In genomic region chr7:100369105-100369504, GRCh38 we compare ENCODE assay signal across 8 cellular contexts. TPM values are rescaled to one million over a fixed set of nuclear protein-coding genes. Genes with fewer than 3 reads are reported as not detected.
DNase-seq lines count a peak whose midpoint lies in the region; ATAC-seq and TF ChIP-seq lines count a peak whose summit lies in the region.

No MANE protein-coding gene starts in this region.

- no peaks in the 10 kb centered on the region for H4K20me1 ChIP-seq in HCT116 (ENCODE audit: insufficient read depth)

- peak; percentile 62 for ATAC-seq in GM18511 (IDR thresholded peaks at IDR 0.05; ENCODE audit: unreplicated experiment)
- no peak for ATAC-seq in HCT116

- H3K9ac ChIP-seq in HCT116 (ENCODE audit: low read length), result no peak overlapping the region

- CTCF ChIA-PET in HCT116 (lab: Charles Lee), result no interaction called here

- TSS peak; percentile 12 for BruUV-seq in HCT116 (replicated peaks; lab: Mats Ljungman, UMichigan)

- H3K79me2 ChIP-seq in HCT116 (ENCODE audit: insufficient read depth, low read length), result no peaks in the 10 kb centered on the region

- 63% methylated on average over 4 of the region's 6 CpGs for WGBS in esophagus muscularis mucosa

- DNase-seq in HCT116 (ENCODE audit: low read depth, low spot score) (no peak), NAMALWA (ENCODE audit: low spot score) (peak; percentile 97), esophagus muscularis mucosa (ENCODE audit: extremely low spot score) (peak; percentile 92), kidney tubule cell (ENCODE audit: low spot score) (no peak)
- no peak for DNase-seq in activated CD4-positive, alpha-beta T cell treated with anti-CD3 and anti-CD28 coated beads, Interleukin-2, amount 50 U/mL, for 4 hours
- DNase-seq in stimulated activated CD4-positive, alpha-beta T cell treated with anti-CD3 and anti-CD28 coated beads, Interleukin-4, amount 100 ng/mL, for 1 hour, result no peak

- no peak overlapping the region for H3K4me2 ChIP-seq in HCT116 (ENCODE audit: low read length)

- H3K27me3 ChIP-seq in HCT116 (ENCODE audit: insufficient read depth, low read length) (no peaks in the 10 kb centered on the region), esophagus muscularis mucosa (no peaks in the 10 kb centered on the region)

- no peak overlapping the region for H3K4me3 ChIP-seq in HCT116 (replicated peaks in 1 of 2; ENCODE audit: low read depth in 1 of 2, low read length in 2 of 2)
- H3K4me3 ChIP-seq in esophagus muscularis mucosa, result no peak overlapping the region
- H3K4me3 ChIP-seq in skin epidermis, result no peak overlapping the region

- TF ChIP-seq EP300 in esophagus muscularis mucosa (IDR thresholded peaks at IDR 0.05), result no peak

- POLR2A ChIA-PET in HCT116 (lab: Charles Lee), result no interaction called here

- TF ChIP-seq CTCF in HCT116 (IDR thresholded peaks at IDR 0.05 in 2 of 3, conservative IDR thresholded peaks at IDR 0.05 in 1 of 3; ENCODE audit: borderline replicate concordance in 1 of 3, insufficient read depth in 1 of 3, low read depth in 2 of 3, low read length in 2 of 3), result no peak
- no peak for TF ChIP-seq CTCF in esophagus muscularis mucosa (IDR thresholded peaks at IDR 0.05)

- H3K27ac ChIP-seq in HCT116 (ENCODE audit: low read depth, low read length) (no peak overlapping the region), esophagus muscularis mucosa (replicated peaks in 1 of 4) (peak overlapping the region; percentile 8 to 57 (median 44)), skin epidermis (peak overlapping the region in 18 of 21 experiments; percentile 27 to 84 (median 59))

- no peak overlapping the region for H2AFZ ChIP-seq in HCT116 (ENCODE audit: low read depth, low read length, poor library complexity, severe bottlenecking)

- H3K9me2 ChIP-seq in HCT116 (ENCODE audit: insufficient read depth), result no peaks in the 10 kb centered on the region

- TF ChIP-seq RAD21 in HCT116 (IDR thresholded peaks at IDR 0.05; ENCODE audit: low read depth), result no peak

- RAD21 ChIA-PET in HCT116 (lab: Charles Lee; ENCODE audit: low non-redundant PET in 1 of 2, low total read pairs in 2 of 2, uncharacterized antibody in 2 of 2, unreplicated experiment in 2 of 2), result no interaction called here

- TF ChIP-seq POLR2A in HCT116 (IDR thresholded peaks at IDR 0.05; ENCODE audit: borderline replicate concordance, extremely low read depth, insufficient read depth, insufficient read length) (no peak), esophagus muscularis mucosa (IDR thresholded peaks at IDR 0.05; ENCODE audit: low read depth) (no peak)

- H3K36me3 ChIP-seq in HCT116 (ENCODE audit: control insufficient read depth in 1 of 2, insufficient read depth in 2 of 2, low read length in 2 of 2) (0 out of 4 replicates have a peak, but pooled peaks cover 0 to 2% of the 10 kb centered on the region in 2 experiments), esophagus muscularis mucosa (peaks cover 0 to 28% (median 16%) of the 10 kb centered on the region in 4 donors)

- H3K4me1 ChIP-seq in HCT116 (ENCODE audit: control insufficient read depth in 1 of 2, insufficient read depth in 2 of 2, low read length in 2 of 2) (no peaks in the 10 kb centered on the region), esophagus muscularis mucosa (peaks cover 3 to 19% (median 13%) of the 10 kb centered on the region in 4 donors)

- H3K9me3 ChIP-seq in HCT116 (ENCODE audit: control insufficient read depth in 1 of 2, insufficient read depth in 1 of 2, low read depth in 1 of 2, low read length in 2 of 2) (no peaks in the 10 kb centered on the region), esophagus muscularis mucosa (no peaks in the 10 kb centered on the region)

- intact Hi-C loops in HCT116 (cut with micrococcal nuclease) (no loop called here), esophagus muscularis mucosa (cut with DNase I) (no loop called here)

TF ChIP-seq in HCT116, 20 proteins besides CTCF, POLR2A, EP300 and RAD21:
- TF ChIP-seq SP1 (IDR thresholded peaks at IDR 0.05; ENCODE audit: low read depth), result no peak
- TF ChIP-seq CBX3 (IDR thresholded peaks at IDR 0.05; ENCODE audit: low read depth), result no peak
- no peak for TF ChIP-seq FOSL1 (IDR thresholded peaks at IDR 0.05; ENCODE audit: low read depth)
- no peak for TF ChIP-seq ELF1 (IDR thresholded peaks at IDR 0.05; ENCODE audit: borderline replicate concordance, low read depth)
- TF ChIP-seq TCF7L2 (IDR thresholded peaks at IDR 0.05; ENCODE audit: borderline replicate concordance, extremely low read depth, insufficient read depth, insufficient read length), result no peak
- no peak for TF ChIP-seq ZFX (IDR thresholded peaks at IDR 0.05)
- no peak for TF ChIP-seq SRF (IDR thresholded peaks at IDR 0.05; ENCODE audit: low read depth)
- TF ChIP-seq CEBPB (IDR thresholded peaks at IDR 0.05; ENCODE audit: low read depth), result no peak
- TF ChIP-seq POLR2AphosphoS5 (IDR thresholded peaks at IDR 0.05; ENCODE audit: low read depth, low read length), result no peak; the same call in 1 of the 2 replicates
- TF ChIP-seq YY1 (IDR thresholded peaks at IDR 0.05; ENCODE audit: extremely low read depth, insufficient replicate concordance, low read depth, low read length), result no peak
- TF ChIP-seq ZBTB33 (IDR thresholded peaks at IDR 0.05; ENCODE audit: extremely low read depth, insufficient replicate concordance, low read length), result no peak

RNA-seq across cellular contexts. Expression of gene PILRA, which starts 4.2 kb away (rescaled TPM):
- total RNA-seq in HCT116 (2021; ENCODE audit: unreplicated experiment) (1.8 TPM), esophagus muscularis mucosa (1 to 10 TPM; 3.3 to 8.8 (median 5.4) TPM)
- polyA plus RNA-seq in HCT116 (2012), result 0.17 and 0.94 TPM in 2 replicates

RNA-seq across cellular contexts. Expression of gene PILRB, which starts 11.2 kb away (rescaled TPM):
- total RNA-seq in HCT116 (2021; ENCODE audit: unreplicated experiment), result 60.2 TPM
- polyA plus RNA-seq in HCT116 (2012), result 44.0 and 46.4 TPM in 2 replicates
- total RNA-seq in esophagus muscularis mucosa, result 10 to 100 TPM; 13.5 to 33.6 (median 20.7) TPM

RNA-seq across cellular contexts. Expression of gene ZCWPW1, which starts 59.4 kb away (rescaled TPM):
- total RNA-seq in HCT116 (2021; ENCODE audit: unreplicated experiment) (1.5 TPM), esophagus muscularis mucosa (1 to 10 TPM; 2.9 to 7.6 (median 5.8) TPM)
- polyA plus RNA-seq in HCT116 (2012), result 1.5 and 1.8 TPM in 2 replicates

Comparison
In these comparisons a context has a peak if more than half of its experiments do, and no peak if none do; other contexts are left out.
1. DNase-seq: peak in NAMALWA (single experiment) and esophagus muscularis mucosa (single experiment); none in HCT116 (single experiment), activated CD4-positive, alpha-beta T cell treated with anti-CD3 and anti-CD28 coated beads, Interleukin-2, amount 50 U/mL, for 4 hours (0 of 2), kidney tubule cell (single experiment) and stimulated activated CD4-positive, alpha-beta T cell treated with anti-CD3 and anti-CD28 coated beads, Interleukin-4, amount 100 ng/mL, for 1 hour (single experiment).